ENCODE assay signal across 21 cellular contexts in the genomic region with DNA sequence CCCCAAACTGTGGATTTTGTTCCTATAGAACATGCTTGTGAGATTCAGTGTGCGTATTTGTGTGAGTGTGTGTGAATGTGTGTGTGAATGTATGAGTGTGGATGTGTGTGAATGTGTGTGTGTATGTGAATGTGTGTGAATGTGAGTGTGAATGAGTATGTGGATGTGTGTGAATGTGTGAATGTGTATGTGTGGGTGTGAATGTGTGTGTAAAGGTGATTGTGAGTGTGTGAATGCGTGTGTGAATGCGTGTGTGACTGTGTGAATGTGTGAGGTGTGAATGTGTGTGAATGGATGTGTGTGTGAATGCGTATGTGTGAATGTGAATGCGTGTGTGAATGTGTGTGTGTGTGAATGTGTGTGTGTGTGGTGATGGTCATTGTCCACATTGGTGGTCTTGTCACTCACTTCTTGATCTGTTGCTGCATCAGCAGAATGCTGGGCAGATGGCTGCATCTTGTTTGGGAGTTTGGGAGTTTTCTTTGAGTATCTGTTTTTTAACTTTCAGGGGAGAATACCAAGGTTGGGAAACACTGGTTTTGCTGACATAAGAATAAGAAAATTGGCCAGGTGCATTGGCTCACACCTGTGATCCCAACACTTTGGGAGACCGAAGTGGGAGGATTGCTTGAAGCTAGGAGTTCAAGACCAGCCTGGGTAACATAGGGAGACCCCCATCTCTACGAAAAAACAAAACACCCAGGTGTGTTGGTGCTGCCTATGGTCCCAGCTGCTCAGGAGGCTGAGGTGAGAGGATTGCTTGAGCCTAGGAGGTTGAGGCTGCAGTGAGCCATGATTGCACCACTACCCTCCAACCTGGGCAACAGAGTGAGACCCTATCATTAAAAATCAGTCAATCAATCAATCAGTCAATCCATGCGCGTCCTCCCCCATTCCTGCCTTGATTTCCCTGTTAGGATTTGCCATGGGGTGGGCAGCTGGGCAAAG. TPM values are rescaled to one million over a fixed set of nuclear protein-coding genes. Genes with fewer than 3 reads are reported as not detected.
DNase-seq lines count a peak whose midpoint lies in the region; ATAC-seq, FAIRE-seq and TF ChIP-seq lines count a peak whose summit lies in the region.
"Had no signal": no experiment of that assay in that cellular context is flagged by ENCODE, and none has a peak within 500 bp of the region (broad histone marks: within the 10 kb centered on the region; RNA-seq: fewer than 3 reads in every experiment).

No MANE protein-coding gene starts in this region.

- POLR2A ChIA-PET in PC-9 (lab: Charles Lee; ENCODE audit: unreplicated experiment) (no interaction called here), H1 (lab: Charles Lee; ENCODE audit: partially characterized antibody) (no interaction called here)

- H3K4me3 ChIP-seq in PC-9 (no peak overlapping the region), H1 (ENCODE audit: extremely low read depth in 1 of 4, insufficient read depth in 2 of 4, low read depth in 3 of 4, low read length in 4 of 4) (no peak overlapping the region), pancreas (no peak overlapping the region)
- H3K4me3 ChIP-seq: esophagus muscularis mucosa, upper lobe of left lung had no signal

- 0 out of 2 replicates have a peak overlapping the region, but pooled peaks have one; percentile 24 for H3K27ac ChIP-seq in PC-9
- H3K27ac ChIP-seq in H1 (ENCODE audit: low read depth, low read length), result no peak overlapping the region
- H3K27ac ChIP-seq in pancreas, result peak overlapping the region in 3 of 4 donors; percentile 4 to 69 (median 66)
- H3K27ac ChIP-seq: C4-2B, esophagus muscularis mucosa, upper lobe of left lung had no signal

- peak overlapping the region; percentile 89; the same call in 1 of the 2 replicates for H2BK15ac ChIP-seq in H1 (ENCODE audit: low read length)

- no peak overlapping the region for H2AFZ ChIP-seq in PC-9
- H2AFZ ChIP-seq in H1 (ENCODE audit: low read length), result no peak overlapping the region

- no peak for TF ChIP-seq EP300 in H1 (IDR thresholded peaks at IDR 0.05; ENCODE audit: borderline replicate concordance in 1 of 2, low read depth in 2 of 2, low read length in 2 of 2)

- no peak overlapping the region; a peak in 1 of 7 replicates for H3K9ac ChIP-seq in H1 (replicated peaks in 1 of 4; ENCODE audit: extremely low read depth in 1 of 4, low read depth in 3 of 4, low read length in 3 of 4)

- TF ChIP-seq RAD21 in H1 (IDR thresholded peaks at IDR 0.05 in 1 of 2, conservative IDR thresholded peaks at IDR 0.05 in 1 of 2; ENCODE audit: low read depth in 2 of 2, low read length in 2 of 2), result no peak

- H2BK120ac ChIP-seq in H1 (replicated peaks; ENCODE audit: low read depth, low read length), result no peak overlapping the region

- H3K27me3 ChIP-seq in PC-9 (ENCODE audit: insufficient read depth, low read depth) (no peaks in the 10 kb centered on the region), H1 (replicated peaks in 1 of 4; ENCODE audit: control insufficient read depth in 3 of 4, extremely low read depth in 1 of 4, insufficient read depth in 3 of 4, low read length in 3 of 4) (no peaks in the 10 kb centered on the region; a peak in 1 of 7 replicates), pancreas (no peaks in the 10 kb centered on the region)
- H3K27me3 ChIP-seq: esophagus muscularis mucosa, upper lobe of left lung had no signal

- 87 to 100% methylated on average over 2 to 9 of the region's 9 CpGs for WGBS in H1 (ENCODE audit: extremely low coverage in 1 of 2, insufficient coverage in 1 of 2, insufficient read length in 1 of 2, insufficient replicate concordance in 2 of 2, low coverage in 1 of 2, low lambda C conversion rate in 2 of 2, missing lambda C conversion rate in 1 of 2), 2 experiments
- WGBS in pancreas, 2 donors, result 78 to 83% methylated on average over 9 of the region's 9 CpGs

- peaks cover 13% of the 10 kb centered on the region for H3F3A ChIP-seq in PC-9 (ENCODE audit: insufficient read depth, low read depth)

- no peak overlapping the region for H3K23ac ChIP-seq in H1 (ENCODE audit: insufficient read length)

- peak; percentile 55 for FAIRE-seq in GM12891 (lab: Jason Lieb, UNC)
- FAIRE-seq in H1 (lab: Jason Lieb, UNC), result no peak
- no peak for FAIRE-seq in pancreas (lab: Jason Lieb, UNC)

- peak overlapping the region; percentile 56; the same call in 1 of the 2 replicates for H3K18ac ChIP-seq in H1 (ENCODE audit: extremely low read depth, low read length)

- no peak for DNase-seq in GM12891 (ENCODE audit: insufficient read length, low spot score)
- DNase-seq in PC-9, result no peak
- no peak for DNase-seq in H1 (ENCODE audit: low read depth in 1 of 2, low spot score in 2 of 2)
- no peak for DNase-seq in pancreas
- DNase-seq in GM13976 (ENCODE audit: low spot score), result no peak
- DNase-seq in NCI-H446 treated with DMSO at 0.1 percent for 48 hours (lab: John Stamatoyannopoulos, UW), result no peak
- DNase-seq: activated CD4-positive, alpha-beta T cell treated with anti-CD3 and anti-CD28 coated beads for 48 hours; activated naive CD4-positive, alpha-beta T cell treated with anti-CD3 and anti-CD28 coated beads, Interleukin-2, amount 50 U/mL, for 16 hours; activated T-cell treated with anti-CD3 and anti-CD28 coated beads, Interleukin-2, amount 50 U/mL, for 72 hours; Kasumi-1; naive thymus-derived CD4-positive, alpha-beta T cell; NCI-H1048; NCI-H2029 treated with DMSO at 0.1 percent for 48 hours; NCI-H774; right cardiac atrium; stimulated activated CD4-positive, alpha-beta T cell treated with anti-CD3 and anti-CD28 coated beads, Interleukin-15, amount 100 ng/mL, for 24 hours had no signal

- H2BK12ac ChIP-seq in H1 (ENCODE audit: low read depth, low read length), result peak overlapping the region; percentile 86

- no peak overlapping the region for H3K14ac ChIP-seq in H1 (ENCODE audit: insufficient read length)

- H2AK5ac ChIP-seq in H1 (ENCODE audit: low read depth, low read length), result peak overlapping the region; percentile 97

- no peaks in the 10 kb centered on the region for H3K9me2 ChIP-seq in PC-9 (ENCODE audit: insufficient read depth)

- H3K4ac ChIP-seq in H1 (replicated peaks; ENCODE audit: insufficient read length, low read depth, low read length), result peak overlapping the region; percentile 27

- peak in 2 of 4 donors; percentile 2 to 13 for ATAC-seq in pancreas
- ATAC-seq in HG03442 (IDR thresholded peaks at IDR 0.05; ENCODE audit: unreplicated experiment), result no peak
- ATAC-seq in HG02973 (IDR thresholded peaks at IDR 0.05; ENCODE audit: unreplicated experiment), result no peak
- ATAC-seq: activated T-cell treated with anti-CD3 and anti-CD28 coated beads, Interleukin-2, amount 50 U/mL, for 72 hours; naive thymus-derived CD4-positive, alpha-beta T cell had no signal

- H3K56ac ChIP-seq in H1 (replicated peaks; ENCODE audit: insufficient read length, low read depth, low read length), result peak overlapping the region; percentile 96

- no TSS peak for BruUV-seq in PC-9 (replicated peaks; lab: Mats Ljungman, UMichigan)

- H4K8ac ChIP-seq in H1 (ENCODE audit: extremely low read depth, insufficient read depth, low read length), result no peak overlapping the region; the same call in 1 of the 2 replicates

- H2BK20ac ChIP-seq in H1 (ENCODE audit: low read length), result no peak overlapping the region

- H2BK5ac ChIP-seq in H1 (ENCODE audit: low read depth, low read length), result peak overlapping the region; percentile 71

- TF ChIP-seq CTCF in PC-9 (conservative IDR thresholded peaks at IDR 0.05) (no peak), H1 (IDR thresholded peaks at IDR 0.05; ENCODE audit: control extremely low read depth in 1 of 3, insufficient read depth in 1 of 3, low read depth in 1 of 3, low read length in 3 of 3) (no peak), pancreas (IDR thresholded peaks at IDR 0.05) (no peak), GM13976 (IDR thresholded peaks at IDR 0.05; ENCODE audit: borderline replicate concordance, control extremely low read depth, extremely low read depth, insufficient read depth, missing control alignments) (no peak)

- H3K79me2 ChIP-seq in PC-9 (ENCODE audit: low read depth) (peaks cover 97% of the 10 kb centered on the region), H1 (ENCODE audit: control insufficient read depth in 1 of 2, insufficient read depth in 2 of 2, low read length in 2 of 2) (peaks cover 21 to 96% of the 10 kb centered on the region in 2 experiments)

- peak overlapping the region; percentile 80 for H4K91ac ChIP-seq in H1 (replicated peaks; ENCODE audit: insufficient read length, low read length)

- H3K79me1 ChIP-seq in H1 (ENCODE audit: low read depth, low read length), result peaks cover 24% of the 10 kb centered on the region

- in situ Hi-C loops in GM13976 (cut with MboI; ENCODE audit: low sequenced_read_pairs, unreplicated experiment), result no loop called here

- peaks cover 58% of the 10 kb centered on the region for H4K20me1 ChIP-seq in PC-9 (ENCODE audit: insufficient read depth)
- H4K20me1 ChIP-seq in H1 (replicated peaks in 1 of 2; ENCODE audit: control insufficient read depth in 1 of 2, insufficient read depth in 2 of 2, low read length in 2 of 2), result peaks cover 11 to 32% of the 10 kb centered on the region in 2 experiments

- H3K4me1 ChIP-seq in PC-9 (replicated peaks; ENCODE audit: insufficient read depth), result peaks cover 12% of the 10 kb centered on the region
- peaks cover 0 to 9% (median 5%) of the 10 kb centered on the region in 4 experiments; a peak in 4 of 7 replicates for H3K4me1 ChIP-seq in H1 (replicated peaks in 1 of 4; ENCODE audit: control insufficient read depth in 3 of 4, insufficient read depth in 4 of 4, low read length in 3 of 4)
- peaks cover 0 to 11% (median 10%) of the 10 kb centered on the region in 3 donors for H3K4me1 ChIP-seq in pancreas

- H3K4me2 ChIP-seq in PC-9 (peak overlapping the region; percentile 43), H1 (ENCODE audit: insufficient read depth in 1 of 2, low read depth in 2 of 2, low read length in 2 of 2) (no peak overlapping the region)

- H3K9me3 ChIP-seq in PC-9 (ENCODE audit: insufficient read depth, low read depth), result no peaks in the 10 kb centered on the region
- H3K9me3 ChIP-seq in H1 (ENCODE audit: insufficient read depth in 2 of 2, low read depth in 1 of 2, low read length in 1 of 2), result peaks cover 0 to 4% of the 10 kb centered on the region in 2 experiments; a peak in 1 of 4 replicates
- no peaks in the 10 kb centered on the region for H3K9me3 ChIP-seq in pancreas
- H3K9me3 ChIP-seq: esophagus muscularis mucosa, upper lobe of left lung had no signal

- H3K36me3 ChIP-seq in PC-9 (ENCODE audit: low read depth) (no peaks in the 10 kb centered on the region), H1 (ENCODE audit: control insufficient read depth in 2 of 4, insufficient read depth in 4 of 4, low read length in 3 of 4) (0 out of 8 replicates have a peak, but pooled peaks cover 0 to 3% (median 0%) of the 10 kb centered on the region in 4 experiments), pancreas (no peaks in the 10 kb centered on the region)
- H3K36me3 ChIP-seq: esophagus muscularis mucosa, upper lobe of left lung had no signal

- intact Hi-C loops in PC-9 (cut with micrococcal nuclease; ENCODE audit: unreplicated experiment), result no loop called here
- intact Hi-C loops in pancreas (cut with DNase I), result no loop called here

- CTCF ChIA-PET in PC-9 (lab: Charles Lee) (interaction anchor here (1.7 kb wide), 1 partner anchor 40 kb away, joined by 13 read pairs; no protein-coding TSS in a partner anchor), H1 (lab: Charles Lee; ENCODE audit: partially characterized antibody) (interaction anchor here (1.2 to 10.1 kb wide), 3 partner anchors 10 to 40 kb away, joined by 6 to 83 read pairs (median 24); no protein-coding TSS in a partner anchor)

- TF ChIP-seq POLR2A in GM12891 (IDR thresholded peaks at IDR 0.05; ENCODE audit: low read depth, low read length) (no peak), H1 (IDR thresholded peaks at IDR 0.05; ENCODE audit: control extremely low read depth in 1 of 2, low read depth in 2 of 2, low read length in 2 of 2) (no peak)

- no peak overlapping the region for H4K5ac ChIP-seq in H1 (ENCODE audit: insufficient read length, low read depth, low read length)

- peaks cover 5% of the 10 kb centered on the region; the same call in 1 of the 2 replicates for H3K23me2 ChIP-seq in H1 (ENCODE audit: low read depth, low read length)

RNA-seq across cellular contexts. Expression of a gene that starts 18.2 kb away (rescaled TPM):
- 0.41 TPM for polyA plus RNA-seq in GM12891 (2012; ENCODE audit: low read depth, missing spikeins)
- 91.4 and 107 TPM in 2 replicates for total RNA-seq in PC-9 (2021)
- 39.4 and 40.5 TPM in 2 replicates for total RNA-seq in H1 (2021; fragmentation: NEBNext Ultra II Directional; extraction: Animal tissue kit (Norgen Biotek cat#: 25700))
- polyA plus RNA-seq in H1 (2011; rRNA removed), result 18.1 and 19.4 TPM in 2 replicates
- polyA plus RNA-seq in H1 (2011; cell fraction: cytosol; rRNA removed), result 16.7 TPM
- polyA plus RNA-seq in H1 (2011; cell fraction: nucleus; rRNA removed), result 35.0 TPM
- polyA plus RNA-seq in H1 (2012, experiment 1 of 2), result 14.0 to 20.9 TPM (median 18.1 TPM) in 4 replicates
- polyA plus RNA-seq in H1 (2012, experiment 2 of 2), result 7.8 TPM
- 15.0 TPM for polyA plus RNA-seq in H1 (2013, experiment 1 of 2)
- polyA plus RNA-seq in H1 (2013, experiment 2 of 2), result 14.7 TPM
- 84.6 and 95.9 TPM in 2 replicates for polyA minus RNA-seq in H1 (2011; rRNA and poly(A)+ RNA removed)
- 24.8 TPM for polyA minus RNA-seq in H1 (2011; cell fraction: cytosol; rRNA and poly(A)+ RNA removed)
- 90.8 TPM for polyA minus RNA-seq in H1 (2011; cell fraction: nucleus; rRNA and poly(A)+ RNA removed)
- total RNA-seq in pancreas, result 10 to 100 TPM; 16.1 to 27.6 (median 19.4) TPM
- polyA plus RNA-seq in pancreas, result 1 to 10 TPM; 5.0 to 6.8 TPM
- polyA plus RNA-seq: naive thymus-derived CD4-positive, alpha-beta T cell had no signal
